ENCODE assay signal across 8 cellular contexts in the genomic region with DNA sequence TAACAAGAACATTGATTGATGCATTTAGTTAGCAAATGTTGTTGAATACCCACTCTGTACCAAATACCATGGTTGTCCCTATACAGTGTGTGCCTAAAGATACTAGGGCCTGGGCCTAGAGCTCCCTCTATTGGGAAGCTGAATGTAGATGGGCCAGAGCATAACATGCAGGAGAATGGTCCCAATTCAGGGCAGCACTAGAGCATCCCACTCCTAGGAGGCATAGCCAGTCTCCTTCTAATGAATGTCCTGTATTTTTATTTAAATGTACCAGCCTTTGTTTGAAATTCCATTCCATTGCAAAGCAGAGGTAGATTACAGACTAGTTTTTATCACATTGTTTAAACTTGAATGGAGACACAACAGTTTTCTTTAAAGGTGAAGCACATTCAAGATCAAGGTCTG.
DNase-seq lines count a peak whose midpoint lies in the region; ATAC-seq, FAIRE-seq and TF ChIP-seq lines count a peak whose summit lies in the region.

No MANE protein-coding gene starts in this region.

- H3K9me3 ChIP-seq in HUES64 (ENCODE audit: insufficient read depth, low read depth, low read length) (no peaks in the 10 kb centered on the region), SJCRH30 (replicated peaks) (no peaks in the 10 kb centered on the region), HepG2 (ENCODE audit: low read length) (no peaks in the 10 kb centered on the region)

- peak; percentile 70 for ATAC-seq in activated CD8-positive, alpha-beta memory T cell treated with anti-CD3 and anti-CD28 coated beads, Interleukin-2, amount 10 ng/mL, durations not matched to agents 7 days and 5 days
- peak; percentile 88 for ATAC-seq in GM21737 (IDR thresholded peaks at IDR 0.05; ENCODE audit: unreplicated experiment)
- ATAC-seq in HepG2: peak; percentile 92
- ATAC-seq in stimulated activated effector memory CD8-positive, alpha-beta T cell treated with anti-CD3 and anti-CD28 coated beads, Interleukin-12 subunit alpha, Interleukin-12 subunit beta, amount 100 ng/mL, for 72 hours: peak; percentile 88

- CTCF ChIA-PET in activated CD8-positive, alpha-beta memory T cell treated with anti-CD3 and anti-CD28 coated beads, Interleukin-2, amount 10 ng/mL, durations not matched to agents 7 days and 5 days (lab: Charles Lee): no interaction called here
- CTCF ChIA-PET in HepG2 (lab: Yijun Ruan, JAX; ENCODE audit: low intra/inter-chr PET ratio, low total read pairs): interaction anchor here (0.7 to 2.3 kb wide), 3 partner anchors 150 to 189 kb away, joined by 3 to 21 read pairs (median 4); no protein-coding TSS in a partner anchor

- in situ Hi-C loops in HepG2 (cut with HindIII; ENCODE audit: extremely low pct_ligation_motif_present, low pct_unique_long_range_greater_than_20kb): no loop called here

- peak overlapping the region; percentile 63; the same call in 1 of the 2 replicates for H3K27ac ChIP-seq in HUES64 (ENCODE audit: low read depth, low read length)
- no peak overlapping the region for H3K27ac ChIP-seq in SJCRH30
- no peak overlapping the region for H3K27ac ChIP-seq in HepG2 (ENCODE audit: extremely low read length, insufficient read depth, low read length)

- no TSS peak for BruUV-seq in HepG2 (replicated peaks; lab: Mats Ljungman, UMichigan)

- H3K36me3 ChIP-seq in HUES64 (ENCODE audit: insufficient read depth, low read length) (peaks cover 64% of the 10 kb centered on the region), SJCRH30 (no peaks in the 10 kb centered on the region), HepG2 (replicated peaks in 1 of 2; ENCODE audit: control insufficient read depth in 1 of 2, insufficient read depth in 2 of 2, low read length in 2 of 2) (peaks cover 25 to 70% of the 10 kb centered on the region in 2 experiments)

- TF ChIP-seq RAD21 in HepG2 (CRISPR knock-in tag; IDR thresholded peaks at IDR 0.05): peak; percentile 86

- H3K4me1 Mint-ChIP-seq in activated CD8-positive, alpha-beta memory T cell treated with anti-CD3 and anti-CD28 coated beads, Interleukin-2, amount 10 ng/mL, durations not matched to agents 7 days and 5 days: no peaks in the 10 kb centered on the region
- H3K4me1 Mint-ChIP-seq in chondrocyte (ENCODE audit: low read depth): peaks cover 18% of the 10 kb centered on the region
- no peaks in the 10 kb centered on the region for H3K4me1 Mint-ChIP-seq in stimulated activated effector memory CD8-positive, alpha-beta T cell treated with anti-CD3 and anti-CD28 coated beads, Interleukin-12 subunit alpha, Interleukin-12 subunit beta, amount 100 ng/mL, for 72 hours

- DNase-seq in activated CD8-positive, alpha-beta memory T cell treated with anti-CD3 and anti-CD28 coated beads, Interleukin-2, amount 10 ng/mL, durations not matched to agents 7 days and 5 days: peak; percentile 49
- no peak for DNase-seq in activated CD8-positive, alpha-beta memory T cell treated with anti-CD3 and anti-CD28 coated beads for 24 hours
- DNase-seq in SJCRH30: peak; percentile 69 to 86
- no peak for DNase-seq in chondrocyte (ENCODE audit: low spot score)
- peak; percentile 79 for DNase-seq in HepG2 (ENCODE audit: low spot score)
- peak in 1 of 2 donors; percentile 6 for DNase-seq in stimulated activated effector memory CD8-positive, alpha-beta T cell treated with anti-CD3 and anti-CD28 coated beads, Interleukin-12 subunit alpha, Interleukin-12 subunit beta, amount 100 ng/mL, for 72 hours (ENCODE audit: low spot score in 2 of 2)

- 0 out of 2 replicates have a peak, but pooled peaks cover 3% of the 10 kb centered on the region for H4K20me1 ChIP-seq in HepG2 (ENCODE audit: insufficient read depth, low read length)

- TF ChIP-seq CTCF in chondrocyte (IDR thresholded peaks at IDR 0.05) (peak; percentile 92), HepG2 (CRISPR knock-in tag; IDR thresholded peaks at IDR 0.05) (peak; percentile 91)

- TF ChIP-seq POLR2A in HepG2 (IDR thresholded peaks at IDR 0.05; ENCODE audit: insufficient read depth in 1 of 2, low read depth in 2 of 2, low read length in 2 of 2): no peak

- H3K36me3 Mint-ChIP-seq in activated CD8-positive, alpha-beta memory T cell treated with anti-CD3 and anti-CD28 coated beads, Interleukin-2, amount 10 ng/mL, durations not matched to agents 7 days and 5 days: no peaks in the 10 kb centered on the region
- peaks cover 17% of the 10 kb centered on the region for H3K36me3 Mint-ChIP-seq in chondrocyte (ENCODE audit: low read depth)
- peaks cover 9% of the 10 kb centered on the region for H3K36me3 Mint-ChIP-seq in stimulated activated effector memory CD8-positive, alpha-beta T cell treated with anti-CD3 and anti-CD28 coated beads, Interleukin-12 subunit alpha, Interleukin-12 subunit beta, amount 100 ng/mL, for 72 hours

- H3K9ac ChIP-seq in HUES64 (ENCODE audit: low read depth, low read length) (no peak overlapping the region), HepG2 (ENCODE audit: insufficient read depth, low read depth, low read length) (no peak overlapping the region)

- no peak overlapping the region for H2AFZ ChIP-seq in HepG2 (ENCODE audit: low read length)

- no peaks in the 10 kb centered on the region for H3K9me3 Mint-ChIP-seq in activated CD8-positive, alpha-beta memory T cell treated with anti-CD3 and anti-CD28 coated beads, Interleukin-2, amount 10 ng/mL, durations not matched to agents 7 days and 5 days (ENCODE audit: low read depth)
- no peaks in the 10 kb centered on the region for H3K9me3 Mint-ChIP-seq in chondrocyte (ENCODE audit: low read depth)
- H3K9me3 Mint-ChIP-seq in stimulated activated effector memory CD8-positive, alpha-beta T cell treated with anti-CD3 and anti-CD28 coated beads, Interleukin-12 subunit alpha, Interleukin-12 subunit beta, amount 100 ng/mL, for 72 hours: no peaks in the 10 kb centered on the region

- peak; percentile 63 for FAIRE-seq in HepG2 (lab: Jason Lieb, UNC)

- no peaks in the 10 kb centered on the region for H3K79me2 ChIP-seq in HepG2 (ENCODE audit: insufficient read depth, low read length)

- H3K4me1 ChIP-seq in HUES64 (ENCODE audit: insufficient read depth, low read length): peaks cover 5% of the 10 kb centered on the region; the same call in 1 of the 2 replicates
- H3K4me1 ChIP-seq in SJCRH30: no peaks in the 10 kb centered on the region
- H3K4me1 ChIP-seq in HepG2 (ENCODE audit: insufficient read depth, low read length): peaks cover 41% of the 10 kb centered on the region

- no peaks in the 10 kb centered on the region for H3K27me3 Mint-ChIP-seq in activated CD8-positive, alpha-beta memory T cell treated with anti-CD3 and anti-CD28 coated beads, Interleukin-2, amount 10 ng/mL, durations not matched to agents 7 days and 5 days
- no peaks in the 10 kb centered on the region for H3K27me3 Mint-ChIP-seq in chondrocyte (ENCODE audit: low read depth)

- H3K27me3 ChIP-seq in HUES64 (ENCODE audit: insufficient read depth, low read length) (no peaks in the 10 kb centered on the region), SJCRH30 (no peaks in the 10 kb centered on the region), HepG2 (ENCODE audit: control insufficient read depth in 1 of 2, insufficient read depth in 2 of 2, low read length in 2 of 2) (no peaks in the 10 kb centered on the region)

- H3K4me2 ChIP-seq in HepG2 (ENCODE audit: low read depth, low read length): no peak overlapping the region

- intact Hi-C loops in HepG2 (cut with micrococcal nuclease; ENCODE audit: unreplicated experiment): loop anchor here (1.0 to 10.0 kb wide), 5 partner anchors 48 to 637 kb away; no protein-coding TSS in a partner anchor

- H3K27ac Mint-ChIP-seq in activated CD8-positive, alpha-beta memory T cell treated with anti-CD3 and anti-CD28 coated beads, Interleukin-2, amount 10 ng/mL, durations not matched to agents 7 days and 5 days: no peak overlapping the region
- H3K27ac Mint-ChIP-seq in chondrocyte (ENCODE audit: unreplicated experiment): no peak overlapping the region
- H3K27ac Mint-ChIP-seq in stimulated activated effector memory CD8-positive, alpha-beta T cell treated with anti-CD3 and anti-CD28 coated beads, Interleukin-12 subunit alpha, Interleukin-12 subunit beta, amount 100 ng/mL, for 72 hours: no peak overlapping the region

- POLR2A ChIA-PET in HepG2 (lab: Yijun Ruan, JAX): interaction anchor here (1.3 to 2.4 kb wide), 2 partner anchors 152 to 155 kb away, joined by 6 to 11 read pairs; a partner anchor contains a TSS

- TF ChIP-seq EP300 in HepG2 (IDR thresholded peaks at IDR 0.05; ENCODE audit: low read depth in 2 of 2, low read length in 2 of 2) (no peak), HepG2 (CRISPR knock-in tag; IDR thresholded peaks at IDR 0.05; ENCODE audit: borderline replicate concordance) (no peak)

- H3K4me3 Mint-ChIP-seq in activated CD8-positive, alpha-beta memory T cell treated with anti-CD3 and anti-CD28 coated beads, Interleukin-2, amount 10 ng/mL, durations not matched to agents 7 days and 5 days: no peak overlapping the region
- H3K4me3 Mint-ChIP-seq in chondrocyte (ENCODE audit: unreplicated experiment): no peak overlapping the region
- H3K4me3 Mint-ChIP-seq in stimulated activated effector memory CD8-positive, alpha-beta T cell treated with anti-CD3 and anti-CD28 coated beads, Interleukin-12 subunit alpha, Interleukin-12 subunit beta, amount 100 ng/mL, for 72 hours: no peak overlapping the region

- no peak overlapping the region for H3K4me3 ChIP-seq in HUES64 (ENCODE audit: low read length)
- H3K4me3 ChIP-seq in SJCRH30: no peak overlapping the region
- no peak overlapping the region for H3K4me3 ChIP-seq in HepG2 (replicated peaks in 1 of 3; ENCODE audit: insufficient read depth in 1 of 3, low read depth in 2 of 3, low read length in 3 of 3)

TF ChIP-seq in HepG2, 621 proteins besides CTCF, POLR2A, EP300 and RAD21 (continues in another document):
- TF ChIP-seq ZNF577 (CRISPR knock-in tag; IDR thresholded peaks at IDR 0.05; ENCODE audit: borderline replicate concordance, low read depth) (no peak), ZFP41 (CRISPR knock-in tag; IDR thresholded peaks at IDR 0.05; ENCODE audit: borderline replicate concordance) (no peak), ATF7 (IDR thresholded peaks at IDR 0.05) (no peak), ATF7 (CRISPR knock-in tag; IDR thresholded peaks at IDR 0.05) (no peak), NFYC (CRISPR knock-in tag; IDR thresholded peaks at IDR 0.05) (no peak), GABPB1 (CRISPR knock-in tag; IDR thresholded peaks at IDR 0.05) (no peak), GATAD1 (CRISPR knock-in tag; IDR thresholded peaks at IDR 0.05) (peak; percentile 35; the same call in 1 of the 2 replicates)
- TF ChIP-seq, protein P1, sequence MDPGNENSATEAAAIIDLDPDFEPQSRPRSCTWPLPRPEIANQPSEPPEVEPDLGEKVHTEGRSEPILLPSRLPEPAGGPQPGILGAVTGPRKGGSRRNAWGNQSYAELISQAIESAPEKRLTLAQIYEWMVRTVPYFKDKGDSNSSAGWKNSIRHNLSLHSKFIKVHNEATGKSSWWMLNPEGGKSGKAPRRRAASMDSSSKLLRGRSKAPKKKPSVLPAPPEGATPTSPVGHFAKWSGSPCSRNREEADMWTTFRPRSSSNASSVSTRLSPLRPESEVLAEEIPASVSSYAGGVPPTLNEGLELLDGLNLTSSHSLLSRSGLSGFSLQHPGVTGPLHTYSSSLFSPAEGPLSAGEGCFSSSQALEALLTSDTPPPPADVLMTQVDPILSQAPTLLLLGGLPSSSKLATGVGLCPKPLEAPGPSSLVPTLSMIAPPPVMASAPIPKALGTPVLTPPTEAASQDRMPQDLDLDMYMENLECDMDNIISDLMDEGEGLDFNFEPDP (CRISPR knock-in tag; conservative IDR thresholded peaks at IDR 0.05): no peak

Comparison
In these comparisons a context has a peak if more than half of its experiments do, and no peak if none do; other contexts are left out.
1. DNase-seq: peak in activated CD8-positive, alpha-beta memory T cell treated with anti-CD3 and anti-CD28 coated beads, Interleukin-2, amount 10 ng/mL, durations not matched to agents 7 days and 5 days (single experiment), SJCRH30 (2 of 2) and HepG2 (single experiment); none in activated CD8-positive, alpha-beta memory T cell treated with anti-CD3 and anti-CD28 coated beads for 24 hours (single experiment) and chondrocyte (single experiment).
2. Peak in every context shown above with its lines, with median percentiles within 50 percentile points of each other: ATAC-seq.